In the genomic region with DNA sequence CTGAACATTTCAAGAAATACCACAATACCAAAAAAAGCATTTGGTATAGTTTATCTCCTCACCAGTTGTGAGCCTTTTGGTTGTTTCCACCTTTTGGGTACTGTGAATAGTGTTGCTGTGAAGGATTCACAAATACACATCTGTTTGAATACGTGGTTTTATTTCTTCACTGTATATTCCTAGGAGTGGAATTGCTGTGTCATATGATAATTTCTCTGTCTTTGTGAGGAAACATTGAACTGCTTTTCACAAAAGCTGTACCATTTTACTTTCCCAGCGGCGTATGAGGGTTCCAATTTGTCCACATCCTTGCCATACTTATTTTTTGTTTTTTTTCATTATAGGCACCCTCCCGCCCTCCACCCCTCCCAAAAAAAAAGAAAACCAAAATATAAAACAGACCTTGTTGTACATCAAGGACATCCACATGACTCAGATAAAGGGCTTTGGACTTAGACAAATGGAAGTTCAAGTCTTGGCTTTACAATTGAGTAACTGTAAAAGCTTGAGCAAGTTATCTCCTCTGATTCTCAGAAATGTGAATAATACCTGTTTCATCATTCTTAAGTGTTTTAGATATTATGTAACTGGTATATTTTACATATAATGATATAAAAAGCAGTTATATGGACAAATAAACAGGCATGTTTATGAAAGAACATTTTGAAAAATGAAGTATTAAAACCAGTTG, we compare ENCODE assay signal across 24 cellular contexts.
"Had no signal": no experiment of that assay in that cellular context is flagged by ENCODE, and none has a peak within 500 bp of the region (broad histone marks: within the 10 kb centered on the region; RNA-seq: fewer than 3 reads in every experiment).

No MANE protein-coding gene starts in this region.

- H3K27me3 ChIP-seq: gastrocnemius medialis, hepatocyte, ovary, right lobe of liver, testis, transverse colon had no signal

- H3K36me3 ChIP-seq: gastrocnemius medialis, ovary, right lobe of liver, transverse colon had no signal

- ATAC-seq: activated naive CD4-positive, alpha-beta T cell treated with anti-CD3 and anti-CD28 coated beads, Interleukin-2, amount 50 U/mL, for 72 hours; activated T-cell treated with anti-CD3 and anti-CD28 coated beads, Interleukin-2, amount 50 U/mL, for 72 hours; esophagus mucosa; gastrocnemius medialis; left colon; naive thymus-derived CD4-positive, alpha-beta T cell; right lobe of liver; stimulated activated naive CD8-positive, alpha-beta T cell treated with anti-CD3 and anti-CD28 coated beads, Interleukin-15, Interleukin-2, amounts not matched to agents 100 U/mL and 50 U/mL, for 24 hours had no signal

- DNase-seq: activated CD4-positive, alpha-beta T cell treated with anti-CD3 and anti-CD28 coated beads for 4 hours; activated CD4-positive, alpha-beta T cell treated with anti-CD3 and anti-CD28 coated beads, Interleukin-2, amount 50 U/mL, for 4 hours; activated naive CD4-positive, alpha-beta T cell; activated T-cell treated with anti-CD3 and anti-CD28 coated beads for 4 hours; activated T-cell treated with anti-CD3 and anti-CD28 coated beads, Interleukin-2, amount 50 U/mL, for 72 hours; aorta; caudate nucleus; cortex of kidney; gastrocnemius medialis; glutamatergic neuron; kidney; left colon; midbrain; naive thymus-derived CD4-positive, alpha-beta T cell; ovary; right lobe of liver; stimulated activated CD4-positive, alpha-beta T cell treated with anti-CD3 and anti-CD28 coated beads, Interleukin-2, amount 100 ng/mL, for 48 hours; stimulated activated naive CD8-positive, alpha-beta T cell treated with anti-CD3 and anti-CD28 coated beads, Interleukin-15, Interleukin-2, amounts not matched to agents 100 U/mL and 50 U/mL, for 24 hours; testis; transverse colon had no signal

- H3K4me1 ChIP-seq: testis had no signal

- H3K4me3 ChIP-seq: gastrocnemius medialis, hepatocyte, ovary, right lobe of liver, testis, transverse colon had no signal

- H3K9me3 ChIP-seq: gastrocnemius medialis, ovary, right lobe of liver, testis, transverse colon had no signal

- H3K27ac ChIP-seq: gastrocnemius medialis, hepatocyte, ovary, right lobe of liver, testis, transverse colon, VCaP had no signal
